8 cellular contexts compared by ENCODE assay signal in genomic region chr6:13355969-13356368, GRCh38. TPM values are rescaled to one million over a fixed set of nuclear protein-coding genes. Genes with fewer than 3 reads are reported as not detected.
DNase-seq lines count a peak whose midpoint lies in the region; ATAC-seq and TF ChIP-seq lines count a peak whose summit lies in the region.

No MANE protein-coding gene starts in this region.

- 62% methylated on average over 3 of the region's 3 CpGs for WGBS in esophagus muscularis mucosa

- BruUV-seq in Calu3 (replicated peaks; lab: Mats Ljungman, UMichigan), result no TSS peak

- no peaks in the 10 kb centered on the region for H3K36me3 Mint-ChIP-seq in Calu3 (ENCODE audit: insufficient read depth, unreplicated experiment)

- H3K27me3 ChIP-seq in esophagus muscularis mucosa, result no peaks in the 10 kb centered on the region

- TF ChIP-seq EP300 in esophagus muscularis mucosa (IDR thresholded peaks at IDR 0.05), result no peak

- DNase-seq in Calu3, result no peak
- peak; percentile 17 for DNase-seq in activated naive CD4-positive, alpha-beta T cell treated with Interleukin-2 at 50 U/mL for 16 hours
- DNase-seq in stimulated activated naive CD4-positive, alpha-beta T cell treated with Interleukin-2 at 50 U/mL for 16 hours (lab: John Stamatoyannopoulos, UW), result peak; percentile 8
- no peak for DNase-seq in esophagus muscularis mucosa (ENCODE audit: extremely low spot score)
- no peak for DNase-seq in SW480 (ENCODE audit: low spot score)
- no peak for DNase-seq in GOT3 (lab: John Stamatoyannopoulos, UW)

- peak; percentile 93 for ATAC-seq in GM19452 (IDR thresholded peaks at IDR 0.05; ENCODE audit: unreplicated experiment)
- peak; percentile 91 for ATAC-seq in HG03432 (IDR thresholded peaks at IDR 0.05; ENCODE audit: unreplicated experiment)

- no peak overlapping the region for H3K4me3 ChIP-seq in esophagus muscularis mucosa

- H3K36me3 ChIP-seq in esophagus muscularis mucosa, result peaks cover 0 to 4% (median 0%) of the 10 kb centered on the region in 4 donors

- no peaks in the 10 kb centered on the region for H3K9me3 Mint-ChIP-seq in Calu3 (ENCODE audit: low read depth, unreplicated experiment)

- no peak for TF ChIP-seq POLR2A in esophagus muscularis mucosa (IDR thresholded peaks at IDR 0.05; ENCODE audit: low read depth)

- H3K27ac ChIP-seq in esophagus muscularis mucosa (replicated peaks in 1 of 4), result peak overlapping the region in 2 of 4 donors; percentile 18 to 52

- CTCF ChIA-PET in Calu3 (lab: Charles Lee), result interaction anchor here (0.8 to 0.9 kb wide), 2 partner anchors 19 to 40 kb away, joined by 3 read pairs; no protein-coding TSS in a partner anchor

- H3K9me3 ChIP-seq in esophagus muscularis mucosa, result no peaks in the 10 kb centered on the region

- H3K4me1 ChIP-seq in esophagus muscularis mucosa, result peaks cover 23 to 37% (median 26%) of the 10 kb centered on the region in 4 donors

- TF ChIP-seq CTCF in Calu3 (IDR thresholded peaks at IDR 0.05; ENCODE audit: unreplicated experiment) (no peak), esophagus muscularis mucosa (IDR thresholded peaks at IDR 0.05) (no peak)

- no peak overlapping the region for H3K4me3 Mint-ChIP-seq in Calu3 (ENCODE audit: low read depth, unreplicated experiment)

- H3K4me1 Mint-ChIP-seq in Calu3 (ENCODE audit: low read depth, unreplicated experiment), result peaks cover 31% of the 10 kb centered on the region

- H3K27ac Mint-ChIP-seq in Calu3 (ENCODE audit: unreplicated experiment), result peak overlapping the region; percentile 47

- intact Hi-C loops in Calu3 (cut with micrococcal nuclease; ENCODE audit: unreplicated experiment), result no loop called here
- intact Hi-C loops in esophagus muscularis mucosa (cut with DNase I), result no loop called here

- H3K27me3 Mint-ChIP-seq in Calu3 (ENCODE audit: unreplicated experiment), result no peaks in the 10 kb centered on the region

RNA-seq across cellular contexts. Expression of gene TBC1D7, which starts 27.6 kb away (rescaled TPM):
- total RNA-seq in Calu3 (2022), result 12.6 and 13.2 TPM in 2 replicates
- 10 to 100 TPM in 1 of 4 donors, 1 to 10 TPM in 3; 5.5 to 12.5 (median 8.4) TPM for total RNA-seq in esophagus muscularis mucosa

Comparison
In these comparisons a context has a peak if more than half of its experiments do, and no peak if none do; other contexts are left out.
1. DNase-seq: peak in activated naive CD4-positive, alpha-beta T cell treated with Interleukin-2 at 50 U/mL for 16 hours (single experiment) and stimulated activated naive CD4-positive, alpha-beta T cell treated with Interleukin-2 at 50 U/mL for 16 hours (single experiment); none in Calu3 (single experiment), esophagus muscularis mucosa (single experiment), SW480 (single experiment) and GOT3 (single experiment).